Comparison of ENCODE assay signal across 10 cellular contexts in the genomic region with DNA sequence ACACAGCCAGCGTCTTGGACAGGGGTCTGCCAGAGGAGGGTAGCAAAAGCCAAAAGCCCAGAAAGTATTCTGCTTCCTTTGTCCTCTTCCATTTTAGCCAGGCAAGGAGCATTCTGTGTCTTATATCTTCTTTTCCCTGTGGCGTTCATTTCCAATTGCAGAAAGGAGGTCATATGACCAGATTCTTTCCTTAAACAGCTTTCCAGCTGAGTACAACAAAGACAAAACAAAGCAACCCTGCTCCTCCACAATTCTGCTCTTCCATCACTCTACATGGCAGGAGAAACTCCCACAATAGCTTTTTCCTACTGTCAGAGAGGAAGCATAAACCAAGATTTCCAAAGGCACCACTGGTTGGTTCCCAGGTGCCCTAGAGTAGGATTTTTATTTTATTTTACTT. TPM values are rescaled to one million over a fixed set of nuclear protein-coding genes. Genes with fewer than 3 reads are reported as not detected.
DNase-seq lines count a peak whose midpoint lies in the region; ATAC-seq lines count a peak whose summit lies in the region.
"Had no signal": no experiment of that assay in that cellular context is flagged by ENCODE, and none has a peak within 500 bp of the region (broad histone marks: within the 10 kb centered on the region; RNA-seq: fewer than 3 reads in every experiment).

No MANE protein-coding gene starts in this region.

- no peaks in the 10 kb centered on the region for H3K9me3 Mint-ChIP-seq in IgD-negative memory B cell
- H3K9me3 Mint-ChIP-seq in stimulated activated effector memory CD8-positive, alpha-beta T cell treated with anti-CD3 and anti-CD28 coated beads, Interleukin-12 subunit alpha, Interleukin-12 subunit beta, amount 100 ng/mL, for 72 hours = no peaks in the 10 kb centered on the region
- H3K9me3 Mint-ChIP-seq: activated T-helper 2 cell treated with anti-CD3 and anti-CD28 coated beads, Interferon-gamma antibody, Interleukin-2, Interleukin-4, amounts not matched to agents 10 μg/mL and 5 μg/mL and 100 μg/mL, durations not matched to agents 14 hours and 24 hours and 36 hours had no signal

- peak overlapping the region; percentile 3 to 83 (median 9) for H3K27ac Mint-ChIP-seq in IgD-negative memory B cell
- peak overlapping the region; percentile 93 for H3K27ac Mint-ChIP-seq in stimulated activated effector memory CD8-positive, alpha-beta T cell treated with anti-CD3 and anti-CD28 coated beads, Interleukin-12 subunit alpha, Interleukin-12 subunit beta, amount 100 ng/mL, for 72 hours
- H3K27ac Mint-ChIP-seq: activated T-helper 2 cell treated with anti-CD3 and anti-CD28 coated beads, Interferon-gamma antibody, Interleukin-2, Interleukin-4, amounts not matched to agents 10 μg/mL and 5 μg/mL and 100 μg/mL, durations not matched to agents 14 hours and 24 hours and 36 hours had no signal

- DNase-seq in astrocyte of the hippocampus (ENCODE audit: low read depth, low spot score) = peak; percentile 34
- DNase-seq in stimulated activated effector memory CD8-positive, alpha-beta T cell treated with anti-CD3 and anti-CD28 coated beads, Interleukin-12 subunit alpha, Interleukin-12 subunit beta, amount 100 ng/mL, for 72 hours (ENCODE audit: low spot score in 2 of 2) = no peak
- no peak for DNase-seq in SIG-M5 (lab: John Stamatoyannopoulos, UW)
- DNase-seq: SHP77 treated with DMSO at 0.1 percent for 48 hours had no signal

- peaks cover 4% of the 10 kb centered on the region for H3K36me3 Mint-ChIP-seq in IgD-negative memory B cell
- peaks cover 41% of the 10 kb centered on the region for H3K36me3 Mint-ChIP-seq in stimulated activated effector memory CD8-positive, alpha-beta T cell treated with anti-CD3 and anti-CD28 coated beads, Interleukin-12 subunit alpha, Interleukin-12 subunit beta, amount 100 ng/mL, for 72 hours

- H3K4me1 Mint-ChIP-seq in IgD-negative memory B cell = peaks cover 22 to 32% (median 27%) of the 10 kb centered on the region in 3 donors
- peaks cover 49% of the 10 kb centered on the region for H3K4me1 Mint-ChIP-seq in stimulated activated effector memory CD8-positive, alpha-beta T cell treated with anti-CD3 and anti-CD28 coated beads, Interleukin-12 subunit alpha, Interleukin-12 subunit beta, amount 100 ng/mL, for 72 hours

- H3K27me3 Mint-ChIP-seq in IgD-negative memory B cell = no peaks in the 10 kb centered on the region

- no peak for ATAC-seq in stimulated activated effector memory CD8-positive, alpha-beta T cell treated with anti-CD3 and anti-CD28 coated beads, Interleukin-12 subunit alpha, Interleukin-12 subunit beta, amount 100 ng/mL, for 72 hours
- ATAC-seq in GM19455 (IDR thresholded peaks at IDR 0.05; ENCODE audit: unreplicated experiment) = no peak
- no peak for ATAC-seq in HG02759 (IDR thresholded peaks at IDR 0.05; ENCODE audit: unreplicated experiment)
- ATAC-seq in HG03280 (IDR thresholded peaks at IDR 0.05; ENCODE audit: unreplicated experiment) = no peak

- no peaks in the 10 kb centered on the region for H3K27me3 ChIP-seq in iPS-18a (ENCODE audit: control insufficient read depth, insufficient read depth, low read length)

- H3K9ac ChIP-seq in iPS-18a (ENCODE audit: low read length) = peak overlapping the region; percentile 14

- H3K9me3 ChIP-seq in iPS-18a (ENCODE audit: control insufficient read depth, low read depth, low read length) = no peaks in the 10 kb centered on the region

- peaks cover 13% of the 10 kb centered on the region for H3K4me1 ChIP-seq in iPS-18a (ENCODE audit: control insufficient read depth, low read depth, low read length)

- no peaks in the 10 kb centered on the region for H3K36me3 ChIP-seq in iPS-18a (ENCODE audit: control insufficient read depth, low read depth, low read length)

- H3K27ac ChIP-seq in iPS-18a (ENCODE audit: low read length) = peak overlapping the region; percentile 41

- H3K4me3 ChIP-seq in iPS-18a (ENCODE audit: low read length) = no peak overlapping the region

- no peak overlapping the region for H3K4me3 Mint-ChIP-seq in IgD-negative memory B cell
- no peak overlapping the region for H3K4me3 Mint-ChIP-seq in stimulated activated effector memory CD8-positive, alpha-beta T cell treated with anti-CD3 and anti-CD28 coated beads, Interleukin-12 subunit alpha, Interleukin-12 subunit beta, amount 100 ng/mL, for 72 hours

RNA-seq across cellular contexts. Expression of a gene that starts 19.7 kb away (rescaled TPM):
- polyA plus RNA-seq in IgD-negative memory B cell = 73.9 TPM

RNA-seq across cellular contexts. Expression of a gene that starts 30.3 kb away (rescaled TPM):
- 99.6 TPM for polyA plus RNA-seq in IgD-negative memory B cell
